ENCODE assay signal across 13 cellular contexts in genomic region chr3:44442591-44443309, GRCh38.
DNase-seq lines count a peak whose midpoint lies in the region; ATAC-seq lines count a peak whose summit lies in the region.
"Had no signal": no experiment of that assay in that cellular context is flagged by ENCODE, and none has a peak within 500 bp of the region (broad histone marks: within the 10 kb centered on the region; RNA-seq: fewer than 3 reads in every experiment).

No MANE protein-coding gene starts in this region.

- peak; percentile 35 for DNase-seq in stimulated activated CD4-positive, alpha-beta T cell treated with anti-CD3 and anti-CD28 coated beads, Interleukin-1b, Interleukin-23, amount 100 ng/mL, for 48 hours
- DNase-seq in stimulated activated CD4-positive, alpha-beta T cell treated with anti-CD3 and anti-CD28 coated beads, Interleukin-4, amount 100 ng/mL, for 24 hours = no peak
- peak; percentile 74 for DNase-seq in RPMI8226
- DNase-seq in head of caudate nucleus = peak in 25 of 42 donors; percentile 3 to 69 (median 32)
- DNase-seq in LoVo (ENCODE audit: low spot score) = no peak
- no peak for DNase-seq in COLO829 (ENCODE audit: low spot score)
- DNase-seq: activated B cell treated with CpG ODN at 0.5 μM for 24 hours, AML-193, DMS153, NCI-H1436 treated with DMSO at 0.1 percent for 48 hours, NCI-H226 had no signal

- intact Hi-C loops in head of caudate nucleus (cut with DNase I) = no loop called here

- no peak for ATAC-seq in HG02610 (IDR thresholded peaks at IDR 0.05; ENCODE audit: unreplicated experiment)
- ATAC-seq: Right ventricle myocardium inferior had no signal

Comparison
In these comparisons a context has a peak if more than half of its experiments do, and no peak if none do; other contexts are left out.
1. DNase-seq: peak in stimulated activated CD4-positive, alpha-beta T cell treated with anti-CD3 and anti-CD28 coated beads, Interleukin-1b, Interleukin-23, amount 100 ng/mL, for 48 hours (single experiment), RPMI8226 (single experiment) and head of caudate nucleus (25 of 42); none in stimulated activated CD4-positive, alpha-beta T cell treated with anti-CD3 and anti-CD28 coated beads, Interleukin-4, amount 100 ng/mL, for 24 hours (single experiment), LoVo (single experiment) and COLO829 (single experiment).